Comparison of ENCODE assay signal across 8 cellular contexts in the genomic region with DNA sequence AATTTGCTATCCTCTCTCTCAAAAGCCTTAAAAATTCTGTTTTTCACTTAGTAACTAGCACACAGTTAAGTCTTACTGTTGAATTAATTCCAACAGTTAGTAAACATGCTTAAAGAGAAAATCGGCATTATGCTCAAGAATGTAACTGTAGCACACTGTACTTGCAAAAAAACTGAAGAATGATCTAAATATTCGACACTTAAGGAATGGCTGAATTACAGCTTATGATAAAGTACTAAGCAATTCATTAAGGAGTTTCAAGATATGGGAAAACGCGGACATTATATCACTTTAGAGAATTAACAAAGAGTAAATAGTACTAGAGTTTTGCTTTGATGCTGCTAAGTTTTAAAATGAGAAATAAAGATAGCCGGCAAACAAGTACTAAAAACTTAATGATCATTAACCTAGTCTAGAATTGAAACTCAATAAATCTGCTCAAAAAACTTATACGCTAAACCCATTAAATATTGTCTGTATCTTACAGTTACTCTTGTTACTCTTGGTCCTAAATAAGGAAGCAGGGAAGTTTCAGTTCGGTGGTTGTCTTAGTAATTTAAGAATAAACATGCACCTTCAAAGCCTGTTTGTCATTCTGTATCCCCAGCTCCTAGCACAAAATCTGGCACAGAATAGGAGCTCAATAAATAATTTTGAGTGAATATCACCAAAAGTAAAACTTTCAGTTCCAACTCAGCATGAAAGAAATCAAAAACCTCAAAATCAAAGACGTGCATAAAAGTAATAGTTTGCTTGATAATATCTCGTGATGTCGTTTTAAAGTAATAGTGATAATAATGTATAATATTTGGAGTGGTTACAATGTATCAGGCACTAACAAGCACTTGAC. TPM values are rescaled to one million over a fixed set of nuclear protein-coding genes. Genes with fewer than 3 reads are reported as not detected.
DNase-seq lines count a peak whose midpoint lies in the region; ATAC-seq and TF ChIP-seq lines count a peak whose summit lies in the region.

No MANE protein-coding gene starts in this region.

- H3K4me2 ChIP-seq in BLaER1 treated with 17β-estradiol and CSF1 and Interleukin-3, amounts not matched to agents 10 nM and 100 nM = peak overlapping the region; percentile 71 to 88 (median 82)

- DNase-seq in adipocyte (ENCODE audit: low read depth) = no peak
- DNase-seq in thoracic aorta (ENCODE audit: low spot score) = no peak
- DNase-seq in NCI-H2081 (lab: John Stamatoyannopoulos, UW) = no peak

- no peaks in the 10 kb centered on the region for H4K20me1 ChIP-seq in BLaER1 treated with 17β-estradiol and CSF1 and Interleukin-3, amounts not matched to agents 10 nM and 100 nM

- TF ChIP-seq CTCF in thoracic aorta (IDR thresholded peaks at IDR 0.05) = no peak

- H3K27me3 ChIP-seq in BLaER1 treated with 17β-estradiol and CSF1 and Interleukin-3, amounts not matched to agents 10 nM and 100 nM = no peaks in the 10 kb centered on the region
- H3K27me3 ChIP-seq in HUES64 (ENCODE audit: insufficient read depth, low read length) = no peaks in the 10 kb centered on the region
- H3K27me3 ChIP-seq in adipocyte (replicated peaks; ENCODE audit: control insufficient read depth, insufficient read depth, low read length) = no peaks in the 10 kb centered on the region
- H3K27me3 ChIP-seq in layer of hippocampus (ENCODE audit: control insufficient read depth, insufficient read depth, low read length) = no peaks in the 10 kb centered on the region
- no peaks in the 10 kb centered on the region for H3K27me3 ChIP-seq in thoracic aorta (replicated peaks; ENCODE audit: insufficient read depth)

- H3K27ac ChIP-seq in BLaER1 treated with 17β-estradiol and CSF1 and Interleukin-3, amounts not matched to agents 10 nM and 100 nM = peak overlapping the region; percentile 91 to 98 (median 97)
- H3K27ac ChIP-seq in HUES64 (ENCODE audit: low read depth, low read length) = peak overlapping the region; percentile 94
- H3K27ac ChIP-seq in layer of hippocampus (ENCODE audit: low read depth, low read length) = peak overlapping the region; percentile 98
- H3K27ac ChIP-seq in thoracic aorta = peak overlapping the region; percentile 98 to 99

- H3K4me1 ChIP-seq in BLaER1 treated with 17β-estradiol and CSF1 and Interleukin-3, amounts not matched to agents 10 nM and 100 nM = peaks cover 12 to 21% (median 18%) of the 10 kb centered on the region in 10 experiments
- H3K4me1 ChIP-seq in HUES64 (ENCODE audit: insufficient read depth, low read length) (peaks cover 59% of the 10 kb centered on the region), adipocyte (ENCODE audit: control insufficient read depth, insufficient read depth, low read length) (peaks cover 42% of the 10 kb centered on the region), thoracic aorta (ENCODE audit: control insufficient read depth in 1 of 2, low read depth in 2 of 2) (peaks cover 14 to 40% of the 10 kb centered on the region in 2 donors)

- ATAC-seq in thoracic aorta (ENCODE audit: insufficient number of reproducible peaks, low FRiP score, low read depth) = no peak
- ATAC-seq in GM18498 (IDR thresholded peaks at IDR 0.05; ENCODE audit: unreplicated experiment) = no peak
- ATAC-seq in GM19467 (IDR thresholded peaks at IDR 0.05; ENCODE audit: unreplicated experiment) = no peak

- H3K36me3 ChIP-seq in BLaER1 treated with 17β-estradiol and CSF1 and Interleukin-3, amounts not matched to agents 10 nM and 100 nM = no peaks in the 10 kb centered on the region
- no peaks in the 10 kb centered on the region for H3K36me3 ChIP-seq in HUES64 (ENCODE audit: insufficient read depth, low read length)
- H3K36me3 ChIP-seq in adipocyte (ENCODE audit: control insufficient read depth, insufficient read depth, low read length, severe bottlenecking) = no peaks in the 10 kb centered on the region
- no peaks in the 10 kb centered on the region for H3K36me3 ChIP-seq in thoracic aorta

- WGBS in HUES64 = 68% methylated on average over 9 of the region's 10 CpGs

- H3K4me3 ChIP-seq in BLaER1 treated with 17β-estradiol and CSF1 and Interleukin-3, amounts not matched to agents 10 nM and 100 nM = peak overlapping the region; percentile 64 to 84 (median 80)
- H3K4me3 ChIP-seq in HUES64 (ENCODE audit: low read length) (peak overlapping the region; percentile 77), adipocyte (ENCODE audit: low read length) (peak overlapping the region; percentile 85), thoracic aorta (peak overlapping the region; percentile 94)

- H3K9ac ChIP-seq in BLaER1 treated with 17β-estradiol and CSF1 and Interleukin-3, amounts not matched to agents 10 nM and 100 nM = peak overlapping the region; percentile 89 to 96 (median 96)
- peak overlapping the region; percentile 90 for H3K9ac ChIP-seq in HUES64 (ENCODE audit: low read depth, low read length)
- peak overlapping the region; percentile 95 for H3K9ac ChIP-seq in adipocyte (ENCODE audit: low read length)

- H3K9me3 ChIP-seq in BLaER1 treated with 17β-estradiol and CSF1 and Interleukin-3, amounts not matched to agents 10 nM and 100 nM (replicated peaks in 1 of 11) = peaks cover 0 to 6% (median 1%) of the 10 kb centered on the region in 11 experiments; a peak in 9 of 22 replicates
- H3K9me3 ChIP-seq in HUES64 (ENCODE audit: insufficient read depth, low read depth, low read length) (no peaks in the 10 kb centered on the region), adipocyte (ENCODE audit: control insufficient read depth, low read length) (no peaks in the 10 kb centered on the region), thoracic aorta (no peaks in the 10 kb centered on the region)

RNA-seq across cellular contexts. Expression of gene TRDMT1, which starts 1.2 kb away (rescaled TPM):
- 15.5 TPM for polyA plus RNA-seq in HUES64 (2013, experiment 1 of 2)
- 12.7 TPM for polyA plus RNA-seq in HUES64 (2013, experiment 2 of 2)
- total RNA-seq in thoracic aorta = 10 to 100 TPM; 12.3 to 21.0 TPM

RNA-seq across cellular contexts. Expression of gene VIM, which starts 27.8 kb away (rescaled TPM):
- polyA plus RNA-seq in HUES64 (2013, experiment 1 of 2) = 711 TPM
- polyA plus RNA-seq in HUES64 (2013, experiment 2 of 2) = 820 TPM
- 1,000 to 10,000 TPM; 5,884 to 8,033 TPM for total RNA-seq in thoracic aorta
